In genomic region chr21:29540289-29540688, GRCh38 we compare ENCODE assay signal across 16 cellular contexts.
DNase-seq lines count a peak whose midpoint lies in the region; ATAC-seq, FAIRE-seq and TF ChIP-seq lines count a peak whose summit lies in the region.
"Had no signal": no experiment of that assay in that cellular context is flagged by ENCODE, and none has a peak within 500 bp of the region (broad histone marks: within the 10 kb centered on the region; RNA-seq: fewer than 3 reads in every experiment).

No MANE protein-coding gene starts in this region.

- no peak for TF ChIP-seq CTCF in pancreas (IDR thresholded peaks at IDR 0.05)

- DNase-seq in Caki2 (ENCODE audit: low read depth) = peak; percentile 13
- peak; percentile 11 for DNase-seq in M059J (ENCODE audit: low read depth)
- DNase-seq in foreskin melanocyte = peak; percentile 93
- peak; percentile 16 for DNase-seq in renal cortical epithelial cell (ENCODE audit: low read depth)
- DNase-seq in posterior vena cava (ENCODE audit: low spot score) = no peak
- DNase-seq in pancreas = no peak
- DNase-seq: 8988T; C1 segment of cervical spinal cord; CD4-positive, alpha-beta T cell; DMS153; DMS79 treated with DMSO at 0.1 percent for 48 hours; GDM1 had no signal

- ATAC-seq in GM21367 (IDR thresholded peaks at IDR 0.05; ENCODE audit: unreplicated experiment) (no peak), pancreas (no peak)

- no peaks in the 10 kb centered on the region for H3K4me1 ChIP-seq in pancreas
- H3K4me1 ChIP-seq: HAP-1 had no signal

- intact Hi-C loops in posterior vena cava (cut with DNase I) = no loop called here
- intact Hi-C loops in pancreas (cut with DNase I) = no loop called here

- H3K9me3 ChIP-seq in pancreas = no peaks in the 10 kb centered on the region

- FAIRE-seq in pancreas (lab: Jason Lieb, UNC) = no peak
- FAIRE-seq: D721Med, H1 had no signal

- H3K36me3 ChIP-seq in pancreas = no peaks in the 10 kb centered on the region
- H3K36me3 ChIP-seq: HAP-1 had no signal

- H3K27me3 ChIP-seq in pancreas = no peaks in the 10 kb centered on the region

- in situ Hi-C loops in Caki2 (cut with HindIII; ENCODE audit: low pct_unique_long_range_greater_than_20kb, low sequenced_read_pairs) = no loop called here

- 45 to 64% methylated on average over 1 of the region's 1 CpG for WGBS in pancreas, 2 donors

- H3K27ac ChIP-seq in pancreas = no peak overlapping the region

- no peak overlapping the region for H3K4me3 ChIP-seq in pancreas
- H3K4me3 ChIP-seq: HAP-1 had no signal

Comparison
In these comparisons a context has a peak if more than half of its experiments do, and no peak if none do; other contexts are left out.
1. DNase-seq: peak in Caki2 (single experiment), M059J (single experiment), foreskin melanocyte (single experiment) and renal cortical epithelial cell (single experiment); none in posterior vena cava (single experiment) and pancreas (0 of 6).